In the genomic region with DNA sequence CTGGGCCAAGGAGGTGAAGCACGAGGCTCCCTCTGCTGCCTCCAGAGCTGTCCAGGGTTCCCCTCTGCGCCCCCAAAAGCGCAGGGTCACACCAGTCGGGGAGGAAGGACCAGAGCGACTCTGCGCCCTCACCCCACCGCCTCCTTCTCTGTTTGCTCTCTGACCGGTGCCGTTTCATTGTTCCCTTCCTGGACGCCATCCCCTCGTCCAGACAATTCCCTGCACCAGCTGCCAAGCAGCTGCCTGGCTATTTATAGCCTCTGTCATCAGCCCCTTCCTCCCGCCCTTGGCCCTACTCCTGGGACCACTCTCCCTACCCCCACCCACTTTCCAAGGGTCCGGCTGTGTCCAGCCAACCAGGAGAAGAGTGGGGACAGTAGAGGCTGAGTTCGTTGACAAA, we compare ENCODE assay signal across 2 cellular contexts.
TF ChIP-seq lines count a peak whose summit lies in the region.

No MANE protein-coding gene starts in this region.

TF ChIP-seq in endothelial cell of umbilical vein, 7 proteins besides CTCF, POLR2A, EP300 and RAD21 (continued from another document):
- TF ChIP-seq EZH2 (IDR thresholded peaks at IDR 0.05; ENCODE audit: borderline replicate concordance, low read depth, low read length, severe bottlenecking) (no peak), GATA2 (IDR thresholded peaks at IDR 0.05; ENCODE audit: insufficient read depth, insufficient read length, low read depth, low read length) (no peak)

TF ChIP-seq in SK-N-SH, 30 proteins besides CTCF, POLR2A, EP300 and RAD21 (continued from another document):
- TF ChIP-seq, protein P1, sequence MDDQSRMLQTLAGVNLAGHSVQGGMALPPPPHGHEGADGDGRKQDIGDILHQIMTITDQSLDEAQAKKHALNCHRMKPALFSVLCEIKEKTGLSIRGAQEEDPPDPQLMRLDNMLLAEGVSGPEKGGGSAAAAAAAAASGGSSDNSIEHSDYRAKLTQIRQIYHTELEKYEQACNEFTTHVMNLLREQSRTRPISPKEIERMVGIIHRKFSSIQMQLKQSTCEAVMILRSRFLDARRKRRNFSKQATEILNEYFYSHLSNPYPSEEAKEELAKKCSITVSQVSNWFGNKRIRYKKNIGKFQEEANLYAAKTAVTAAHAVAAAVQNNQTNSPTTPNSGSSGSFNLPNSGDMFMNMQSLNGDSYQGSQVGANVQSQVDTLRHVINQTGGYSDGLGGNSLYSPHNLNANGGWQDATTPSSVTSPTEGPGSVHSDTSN (IDR thresholded peaks at IDR 0.05) = no peak
- TF ChIP-seq MEF2A (IDR thresholded peaks at IDR 0.05; ENCODE audit: borderline replicate concordance, low read depth) = no peak
- TF ChIP-seq SIN3A (IDR thresholded peaks at IDR 0.05; ENCODE audit: borderline replicate concordance, low read depth, low read length) = no peak
- no peak for TF ChIP-seq EZH2phosphoT487 (IDR thresholded peaks at IDR 0.05; ENCODE audit: borderline replicate concordance, low read depth)
- TF ChIP-seq, protein P2, sequence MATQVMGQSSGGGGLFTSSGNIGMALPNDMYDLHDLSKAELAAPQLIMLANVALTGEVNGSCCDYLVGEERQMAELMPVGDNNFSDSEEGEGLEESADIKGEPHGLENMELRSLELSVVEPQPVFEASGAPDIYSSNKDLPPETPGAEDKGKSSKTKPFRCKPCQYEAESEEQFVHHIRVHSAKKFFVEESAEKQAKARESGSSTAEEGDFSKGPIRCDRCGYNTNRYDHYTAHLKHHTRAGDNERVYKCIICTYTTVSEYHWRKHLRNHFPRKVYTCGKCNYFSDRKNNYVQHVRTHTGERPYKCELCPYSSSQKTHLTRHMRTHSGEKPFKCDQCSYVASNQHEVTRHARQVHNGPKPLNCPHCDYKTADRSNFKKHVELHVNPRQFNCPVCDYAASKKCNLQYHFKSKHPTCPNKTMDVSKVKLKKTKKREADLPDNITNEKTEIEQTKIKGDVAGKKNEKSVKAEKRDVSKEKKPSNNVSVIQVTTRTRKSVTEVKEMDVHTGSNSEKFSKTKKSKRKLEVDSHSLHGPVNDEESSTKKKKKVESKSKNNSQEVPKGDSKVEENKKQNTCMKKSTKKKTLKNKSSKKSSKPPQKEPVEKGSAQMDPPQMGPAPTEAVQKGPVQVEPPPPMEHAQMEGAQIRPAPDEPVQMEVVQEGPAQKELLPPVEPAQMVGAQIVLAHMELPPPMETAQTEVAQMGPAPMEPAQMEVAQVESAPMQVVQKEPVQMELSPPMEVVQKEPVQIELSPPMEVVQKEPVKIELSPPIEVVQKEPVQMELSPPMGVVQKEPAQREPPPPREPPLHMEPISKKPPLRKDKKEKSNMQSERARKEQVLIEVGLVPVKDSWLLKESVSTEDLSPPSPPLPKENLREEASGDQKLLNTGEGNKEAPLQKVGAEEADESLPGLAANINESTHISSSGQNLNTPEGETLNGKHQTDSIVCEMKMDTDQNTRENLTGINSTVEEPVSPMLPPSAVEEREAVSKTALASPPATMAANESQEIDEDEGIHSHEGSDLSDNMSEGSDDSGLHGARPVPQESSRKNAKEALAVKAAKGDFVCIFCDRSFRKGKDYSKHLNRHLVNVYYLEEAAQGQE (IDR thresholded peaks at IDR 0.05; ENCODE audit: low read depth, low read length) = no peak
- no peak for TF ChIP-seq RFX5 (IDR thresholded peaks at IDR 0.05; ENCODE audit: low read length)
- TF ChIP-seq TAF1 (IDR thresholded peaks at IDR 0.05; ENCODE audit: borderline replicate concordance, low read depth, low read length) = no peak
